ENCODE assay signal across 1 cellular context in genomic region chr6:110352603-110353303, GRCh38.
TF ChIP-seq lines count a peak whose summit lies in the region.

No MANE protein-coding gene starts in this region.

TF ChIP-seq in GM23338, 12 proteins besides CTCF, POLR2A, EP300 and RAD21:
- TF ChIP-seq ZNF462 (CRISPR knock-in tag; IDR thresholded peaks at IDR 0.05) = no peak
- TF ChIP-seq ETS1 (IDR thresholded peaks at IDR 0.05) = no peak
- no peak for TF ChIP-seq JUNB (IDR thresholded peaks at IDR 0.05; ENCODE audit: unreplicated experiment)
- TF ChIP-seq EZH2 (IDR thresholded peaks at IDR 0.05; ENCODE audit: low read depth, unreplicated experiment) = no peak
- no peak for TF ChIP-seq NANOG (IDR thresholded peaks at IDR 0.05; ENCODE audit: borderline replicate concordance)
- TF ChIP-seq REST (IDR thresholded peaks at IDR 0.05; ENCODE audit: unreplicated experiment) = no peak
- TF ChIP-seq EZH2phosphoT487 (IDR thresholded peaks at IDR 0.05; ENCODE audit: unreplicated experiment) = no peak
- TF ChIP-seq ZNF114 (CRISPR knock-in tag; IDR thresholded peaks at IDR 0.05) = no peak
- no peak for TF ChIP-seq STAT1 (IDR thresholded peaks at IDR 0.05; ENCODE audit: unreplicated experiment)
- TF ChIP-seq CREB1 (CRISPR knock-in tag; IDR thresholded peaks at IDR 0.05; ENCODE audit: low read depth) = no peak
- no peak for TF ChIP-seq POLR2AphosphoS5 (IDR thresholded peaks at IDR 0.05; ENCODE audit: low read depth)
